ENCODE assay signal across 33 cellular contexts in the genomic region with DNA sequence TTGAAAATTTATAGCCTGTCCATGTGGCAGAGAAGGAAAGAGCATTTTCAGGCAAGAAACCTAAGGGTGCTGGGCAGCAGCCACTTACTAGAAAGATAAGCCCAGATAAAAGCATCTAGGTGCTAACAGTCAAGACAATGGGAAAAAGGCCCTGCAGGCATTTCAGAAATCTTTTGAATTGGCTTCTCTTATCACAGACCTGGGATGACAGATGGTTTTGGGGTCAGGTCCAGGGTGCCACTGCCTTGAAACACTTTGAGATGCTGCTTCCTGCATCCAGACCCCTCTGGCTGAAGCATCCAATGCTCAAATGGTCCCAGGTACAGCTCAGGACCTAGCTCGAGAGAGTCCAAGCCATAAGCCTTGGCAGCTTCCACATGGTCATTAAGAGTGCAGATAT.
"Had no signal": no experiment of that assay in that cellular context is flagged by ENCODE, and none has a peak within 500 bp of the region (broad histone marks: within the 10 kb centered on the region; RNA-seq: fewer than 3 reads in every experiment).

No MANE protein-coding gene starts in this region.

- ATAC-seq: activated CD8-positive, alpha-beta memory T cell treated with anti-CD3 and anti-CD28 coated beads, Interleukin-2, amount 10 ng/mL, durations not matched to agents 7 days and 5 days; activated CD8-positive, alpha-beta T cell treated with anti-CD3 and anti-CD28 coated beads, Interleukin-2, amount 10 ng/mL, durations not matched to agents 7 days and 5 days; activated naive CD8-positive, alpha-beta T cell treated with anti-CD3 and anti-CD28 coated beads, Interleukin-2, amount 50 U/mL, for 24 hours; body of pancreas had no signal

- H3K36me3 Mint-ChIP-seq: activated CD8-positive, alpha-beta memory T cell treated with anti-CD3 and anti-CD28 coated beads, Interleukin-2, amount 10 ng/mL, durations not matched to agents 7 days and 5 days; activated naive CD4-positive, alpha-beta T cell treated with anti-CD3 and anti-CD28 coated beads, Interleukin-2, amount 10 ng/mL, durations not matched to agents 7 days and 5 days; activated naive CD4-positive, alpha-beta T cell treated with anti-CD3 and anti-CD28 coated beads, Interleukin-2, amount 50 U/mL, for 24 hours; activated naive CD8-positive, alpha-beta T cell; activated naive CD8-positive, alpha-beta T cell treated with anti-CD3 and anti-CD28 coated beads, Interleukin-2, amount 10 ng/mL, durations not matched to agents 7 days and 5 days had no signal

- H3K27ac ChIP-seq: body of pancreas, brain microvascular endothelial cell, breast epithelium, VCaP had no signal

- H3K4me3 ChIP-seq: body of pancreas, breast epithelium had no signal

- H3K4me3 Mint-ChIP-seq: activated B cell treated with CpG ODN at 0.5 μM for 24 hours; activated CD4-positive, alpha-beta memory T cell treated with anti-CD3 and anti-CD28 coated beads, Interleukin-2, amount 10 ng/mL, durations not matched to agents 7 days and 5 days; activated CD4-positive, alpha-beta T cell treated with anti-CD3 and anti-CD28 coated beads, Interleukin-2, amount 10 ng/mL, durations not matched to agents 7 days and 5 days; activated CD8-positive, alpha-beta memory T cell treated with anti-CD3 and anti-CD28 coated beads, Interleukin-2, amount 10 ng/mL, durations not matched to agents 7 days and 5 days; activated CD8-positive, alpha-beta T cell treated with anti-CD3 and anti-CD28 coated beads, Interleukin-2, amount 10 ng/mL, durations not matched to agents 7 days and 5 days; activated naive CD4-positive, alpha-beta T cell treated with anti-CD3 and anti-CD28 coated beads, Interleukin-2, amount 10 ng/mL, durations not matched to agents 7 days and 5 days; activated naive CD4-positive, alpha-beta T cell treated with anti-CD3 and anti-CD28 coated beads, Interleukin-2, amount 50 U/mL, for 24 hours; activated naive CD8-positive, alpha-beta T cell; activated naive CD8-positive, alpha-beta T cell treated with anti-CD3 and anti-CD28 coated beads, Interleukin-2, amount 10 ng/mL, durations not matched to agents 7 days and 5 days; activated naive CD8-positive, alpha-beta T cell treated with anti-CD3 and anti-CD28 coated beads, Interleukin-2, amount 50 U/mL, for 24 hours; activated T-cell treated with anti-CD3 and anti-CD28 coated beads, Interleukin-2, amount 50 U/mL, for 24 hours; T-helper 1 cell treated with Interleukin-12 subunit alpha and Interleukin-12 subunit beta and Interleukin-4 antibody, amounts not matched to agents 30 μg/mL and 1 μg/mL, for 36 hours; T-helper 2 cell treated with Interferon-gamma antibody and Interleukin-4, amounts not matched to agents 5 μg/mL and 100 μg/mL, for 36 hours had no signal

- DNase-seq: activated B cell treated with CpG ODN at 0.5 μM for 24 hours; activated CD4-positive, alpha-beta memory T cell treated with anti-CD3 and anti-CD28 coated beads, Interleukin-2, amount 10 ng/mL, durations not matched to agents 7 days and 5 days; activated CD4-positive, alpha-beta T cell treated with anti-CD3 and anti-CD28 coated beads for 4 hours; activated CD4-positive, alpha-beta T cell treated with anti-CD3 and anti-CD28 coated beads, Interleukin-2, amount 10 ng/mL, durations not matched to agents 7 days and 5 days; activated CD4-positive, alpha-beta T cell treated with anti-CD3 and anti-CD28 coated beads, Interleukin-2, amount 50 U/mL, for 48 hours; activated CD4-positive, CD25-positive, alpha-beta regulatory T cell treated with anti-CD3 and anti-CD28 coated beads, Interleukin-2, amount 50 U/mL, for 72 hours; activated CD8-positive, alpha-beta memory T cell treated with anti-CD3 and anti-CD28 coated beads for 24 hours; activated CD8-positive, alpha-beta memory T cell treated with anti-CD3 and anti-CD28 coated beads, Interleukin-2, amount 10 ng/mL, durations not matched to agents 7 days and 5 days; activated CD8-positive, alpha-beta memory T cell treated with anti-CD3 and anti-CD28 coated beads, Interleukin-2, amount 50 U/mL, for 48 hours; activated CD8-positive, alpha-beta T cell treated with anti-CD3 and anti-CD28 coated beads, Interleukin-2, amount 10 ng/mL, durations not matched to agents 7 days and 5 days; activated effector memory CD4-positive, alpha-beta T cell treated with Interleukin-2 at 50 U/mL for 16 hours; activated gamma-delta T cell; activated naive CD4-positive, alpha-beta T cell treated with anti-CD3 and anti-CD28 coated beads, Interleukin-2, amount 10 ng/mL, durations not matched to agents 7 days and 5 days; activated naive CD4-positive, alpha-beta T cell treated with Interleukin-2 at 50 U/mL for 16 hours; activated naive CD8-positive, alpha-beta T cell treated with anti-CD3 and anti-CD28 coated beads, Interleukin-2, amount 10 ng/mL, durations not matched to agents 7 days and 5 days; activated naive CD8-positive, alpha-beta T cell treated with anti-CD3 and anti-CD28 coated beads, Interleukin-2, amount 50 U/mL, for 24 hours; activated T-cell treated with anti-CD3 and anti-CD28 coated beads, Interleukin-2, amount 50 U/mL, for 24 hours; activated T-cell treated with anti-CD3 and anti-CD28 coated beads, Interleukin-2, amount 50 U/mL, for 48 hours; amygdala; anterior cingulate cortex; body of pancreas; brain microvascular endothelial cell; central memory CD4-positive, alpha-beta T cell; T-helper 1 cell; T-helper 2 cell; T-helper 9 cell had no signal

- H3K4me1 ChIP-seq: body of pancreas, breast epithelium had no signal

- H3K36me3 ChIP-seq: brain microvascular endothelial cell, breast epithelium had no signal

- H3K27me3 ChIP-seq: body of pancreas, brain microvascular endothelial cell, breast epithelium had no signal

- H3K27me3 Mint-ChIP-seq: activated B cell treated with CpG ODN at 0.5 μM for 24 hours; activated CD4-positive, alpha-beta memory T cell treated with anti-CD3 and anti-CD28 coated beads, Interleukin-2, amount 10 ng/mL, durations not matched to agents 7 days and 5 days; activated CD4-positive, alpha-beta T cell treated with anti-CD3 and anti-CD28 coated beads, Interleukin-2, amount 10 ng/mL, durations not matched to agents 7 days and 5 days; activated CD8-positive, alpha-beta memory T cell treated with anti-CD3 and anti-CD28 coated beads, Interleukin-2, amount 10 ng/mL, durations not matched to agents 7 days and 5 days; activated naive CD4-positive, alpha-beta T cell treated with anti-CD3 and anti-CD28 coated beads, Interleukin-2, amount 10 ng/mL, durations not matched to agents 7 days and 5 days; activated naive CD4-positive, alpha-beta T cell treated with anti-CD3 and anti-CD28 coated beads, Interleukin-2, amount 50 U/mL, for 24 hours; activated naive CD8-positive, alpha-beta T cell; activated naive CD8-positive, alpha-beta T cell treated with anti-CD3 and anti-CD28 coated beads, Interleukin-2, amount 10 ng/mL, durations not matched to agents 7 days and 5 days; activated naive CD8-positive, alpha-beta T cell treated with anti-CD3 and anti-CD28 coated beads, Interleukin-2, amount 50 U/mL, for 24 hours; activated T-cell treated with anti-CD3 and anti-CD28 coated beads, Interleukin-2, amount 50 U/mL, for 24 hours had no signal

- H3K27ac Mint-ChIP-seq: activated B cell treated with CpG ODN at 0.5 μM for 24 hours; activated CD4-positive, alpha-beta memory T cell treated with anti-CD3 and anti-CD28 coated beads, Interleukin-2, amount 10 ng/mL, durations not matched to agents 7 days and 5 days; activated CD4-positive, alpha-beta T cell treated with anti-CD3 and anti-CD28 coated beads, Interleukin-2, amount 10 ng/mL, durations not matched to agents 7 days and 5 days; activated CD8-positive, alpha-beta memory T cell treated with anti-CD3 and anti-CD28 coated beads, Interleukin-2, amount 10 ng/mL, durations not matched to agents 7 days and 5 days; activated CD8-positive, alpha-beta T cell treated with anti-CD3 and anti-CD28 coated beads, Interleukin-2, amount 10 ng/mL, durations not matched to agents 7 days and 5 days; activated naive CD4-positive, alpha-beta T cell treated with anti-CD3 and anti-CD28 coated beads, Interleukin-2, amount 10 ng/mL, durations not matched to agents 7 days and 5 days; activated naive CD4-positive, alpha-beta T cell treated with anti-CD3 and anti-CD28 coated beads, Interleukin-2, amount 50 U/mL, for 24 hours; activated naive CD8-positive, alpha-beta T cell; activated naive CD8-positive, alpha-beta T cell treated with anti-CD3 and anti-CD28 coated beads, Interleukin-2, amount 10 ng/mL, durations not matched to agents 7 days and 5 days; activated naive CD8-positive, alpha-beta T cell treated with anti-CD3 and anti-CD28 coated beads, Interleukin-2, amount 50 U/mL, for 24 hours; activated T-cell treated with anti-CD3 and anti-CD28 coated beads, Interleukin-2, amount 50 U/mL, for 24 hours; activated T-helper 2 cell treated with anti-CD3 and anti-CD28 coated beads, Interferon-gamma antibody, Interleukin-2, Interleukin-4, amounts not matched to agents 10 μg/mL and 5 μg/mL and 100 μg/mL, durations not matched to agents 14 hours and 24 hours and 36 hours; T-helper 1 cell treated with Interleukin-12 subunit alpha and Interleukin-12 subunit beta and Interleukin-4 antibody, amounts not matched to agents 30 μg/mL and 1 μg/mL, for 36 hours; T-helper 2 cell treated with Interferon-gamma antibody and Interleukin-4, amounts not matched to agents 5 μg/mL and 100 μg/mL, for 36 hours had no signal

- H3K4me1 Mint-ChIP-seq: activated CD4-positive, alpha-beta memory T cell treated with anti-CD3 and anti-CD28 coated beads, Interleukin-2, amount 10 ng/mL, durations not matched to agents 7 days and 5 days; activated CD4-positive, alpha-beta T cell treated with anti-CD3 and anti-CD28 coated beads, Interleukin-2, amount 10 ng/mL, durations not matched to agents 7 days and 5 days; activated CD8-positive, alpha-beta memory T cell treated with anti-CD3 and anti-CD28 coated beads, Interleukin-2, amount 10 ng/mL, durations not matched to agents 7 days and 5 days; activated naive CD4-positive, alpha-beta T cell treated with anti-CD3 and anti-CD28 coated beads, Interleukin-2, amount 10 ng/mL, durations not matched to agents 7 days and 5 days; activated naive CD4-positive, alpha-beta T cell treated with anti-CD3 and anti-CD28 coated beads, Interleukin-2, amount 50 U/mL, for 24 hours; activated naive CD8-positive, alpha-beta T cell treated with anti-CD3 and anti-CD28 coated beads, Interleukin-2, amount 10 ng/mL, durations not matched to agents 7 days and 5 days; activated naive CD8-positive, alpha-beta T cell treated with anti-CD3 and anti-CD28 coated beads, Interleukin-2, amount 50 U/mL, for 24 hours had no signal
